31 cellular contexts compared by ENCODE assay signal in the genomic region with DNA sequence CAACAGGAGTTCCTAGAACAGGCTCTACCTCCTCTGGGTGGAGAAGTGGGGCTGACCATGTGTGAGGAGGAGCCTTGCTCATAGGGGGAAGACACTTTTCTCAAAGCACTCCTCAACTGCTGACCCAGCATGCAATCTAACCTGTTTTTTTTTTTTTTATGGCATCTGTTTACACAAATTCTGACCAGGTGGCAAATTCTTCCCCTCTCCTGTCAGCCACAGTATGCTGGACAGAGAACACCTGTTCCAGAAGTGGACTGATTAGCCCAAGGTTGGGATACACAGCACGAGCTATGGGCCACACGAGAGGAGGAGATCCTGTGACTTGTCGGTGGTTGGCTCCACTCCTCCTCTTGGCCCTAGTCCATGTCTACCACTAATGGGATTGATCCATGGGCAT. TPM values are rescaled to one million over a fixed set of nuclear protein-coding genes. Genes with fewer than 3 reads are reported as not detected.
DNase-seq lines count a peak whose midpoint lies in the region; ATAC-seq, FAIRE-seq and TF ChIP-seq lines count a peak whose summit lies in the region.
"Had no signal": no experiment of that assay in that cellular context is flagged by ENCODE, and none has a peak within 500 bp of the region (broad histone marks: within the 10 kb centered on the region; RNA-seq: fewer than 3 reads in every experiment).

No MANE protein-coding gene starts in this region.

- H3K27ac Mint-ChIP-seq in activated CD4-positive, alpha-beta T cell treated with anti-CD3 and anti-CD28 coated beads for 36 hours = no peak overlapping the region
- H3K27ac Mint-ChIP-seq in T-cell = no peak overlapping the region
- H3K27ac Mint-ChIP-seq: activated CD8-positive, alpha-beta T cell treated with anti-CD3 and anti-CD28 coated beads for 36 hours; activated T-helper 1 cell treated with anti-CD3 and anti-CD28 coated beads, Interleukin-12 subunit alpha, Interleukin-12 subunit beta, Interleukin-2, Interleukin-4 antibody, amounts not matched to agents 30 ng/mL and 10 ng/mL and 1 ng/mL, durations not matched to agents 14 hours and 24 hours and 36 hours; dendritic cell treated with granulocyte-macrophage colony-stimulating factor and Interleukin-4, amounts not matched to agents 40 ng/mL and 50 ng/mL, for 4 days; H9; neural progenitor cell; T-helper 17 cell had no signal

- DNase-seq in NCI-H1417 (lab: John Stamatoyannopoulos, UW) (peak in 2 of 3 experiments; percentile 35 to 71), NCI-H1417 treated with DMSO at 0.1 percent for 48 hours (lab: John Stamatoyannopoulos, UW) (no peak), NCI-H128 (lab: John Stamatoyannopoulos, UW; ENCODE audit: unreplicated experiment) (peak; percentile 37), NCI-H510A treated with DMSO at 0.1 percent for 48 hours (lab: John Stamatoyannopoulos, UW) (peak; percentile 87), pancreas (peak; percentile 42 to 77 (median 60)), T-cell (no peak)
- DNase-seq in activated CD4-positive, alpha-beta T cell treated with anti-CD3 and anti-CD28 coated beads for 36 hours = no peak
- DNase-seq: activated CD4-positive, alpha-beta T cell treated with anti-CD3 and anti-CD28 coated beads for 1 hour; activated CD8-positive, alpha-beta memory T cell treated with anti-CD3 and anti-CD28 coated beads, Interleukin-2, amount 50 U/mL, for 48 hours; activated CD8-positive, alpha-beta T cell treated with anti-CD3 and anti-CD28 coated beads for 36 hours; activated naive CD4-positive, alpha-beta T cell treated with Interleukin-2 at 50 U/mL for 16 hours; central memory CD4-positive, alpha-beta T cell; H9; heart left ventricle; KBM-7; NCI-H1436; posterior cingulate gyrus; SK-N-SH; stimulated activated naive CD4-positive, alpha-beta T cell; T-helper 17 cell had no signal

- H3K4me1 Mint-ChIP-seq in activated CD4-positive, alpha-beta T cell treated with anti-CD3 and anti-CD28 coated beads for 36 hours = peaks cover 22% of the 10 kb centered on the region
- peaks cover 14 to 34% (median 23%) of the 10 kb centered on the region in 3 donors for H3K4me1 Mint-ChIP-seq in T-cell

- ATAC-seq in pancreas (peak; percentile 89 to 94 (median 93)), T-cell (replicated peaks in 1 of 4) (no peak), HG02642 (IDR thresholded peaks at IDR 0.05; ENCODE audit: poor library complexity, unreplicated experiment) (no peak)
- ATAC-seq in activated CD4-positive, alpha-beta T cell treated with anti-CD3 and anti-CD28 coated beads for 36 hours = no peak
- ATAC-seq: activated CD8-positive, alpha-beta T cell treated with anti-CD3 and anti-CD28 coated beads for 36 hours; esophagus mucosa; heart left ventricle; T-helper 17 cell had no signal

- no peaks in the 10 kb centered on the region for H3K27me3 ChIP-seq in pancreas
- H3K27me3 ChIP-seq: neural progenitor cell, right atrium auricular region had no signal

- H3K4me3 Mint-ChIP-seq in activated CD4-positive, alpha-beta T cell treated with anti-CD3 and anti-CD28 coated beads for 36 hours = no peak overlapping the region
- no peak overlapping the region for H3K4me3 Mint-ChIP-seq in T-cell
- H3K4me3 Mint-ChIP-seq: activated CD8-positive, alpha-beta T cell treated with anti-CD3 and anti-CD28 coated beads for 36 hours; activated T-helper 1 cell treated with anti-CD3 and anti-CD28 coated beads, Interleukin-12 subunit alpha, Interleukin-12 subunit beta, Interleukin-2, Interleukin-4 antibody, amounts not matched to agents 30 ng/mL and 10 ng/mL and 1 ng/mL, durations not matched to agents 14 hours and 24 hours and 36 hours; dendritic cell treated with granulocyte-macrophage colony-stimulating factor and Interleukin-4, amounts not matched to agents 40 ng/mL and 50 ng/mL, for 4 days; H9; neural progenitor cell; T-helper 17 cell had no signal

- no peaks in the 10 kb centered on the region for H3K36me3 ChIP-seq in pancreas
- H3K36me3 ChIP-seq: heart left ventricle, neural progenitor cell, right atrium auricular region had no signal

- no peak overlapping the region for H3K27ac ChIP-seq in pancreas
- H3K27ac ChIP-seq: heart left ventricle, HL-60, neural progenitor cell, right atrium auricular region had no signal

- no peaks in the 10 kb centered on the region for H3K9me3 Mint-ChIP-seq in activated CD4-positive, alpha-beta T cell treated with anti-CD3 and anti-CD28 coated beads for 36 hours (ENCODE audit: low read depth)
- H3K9me3 Mint-ChIP-seq in T-cell = no peaks in the 10 kb centered on the region
- H3K9me3 Mint-ChIP-seq: activated T-helper 1 cell treated with anti-CD3 and anti-CD28 coated beads, Interleukin-12 subunit alpha, Interleukin-12 subunit beta, Interleukin-2, Interleukin-4 antibody, amounts not matched to agents 30 ng/mL and 10 ng/mL and 1 ng/mL, durations not matched to agents 14 hours and 24 hours and 36 hours; dendritic cell treated with granulocyte-macrophage colony-stimulating factor and Interleukin-4, amounts not matched to agents 40 ng/mL and 50 ng/mL, for 4 days; H9 had no signal

- WGBS in pancreas, 2 donors = 10 to 14% methylated on average over 3 of the region's 3 CpGs

- no peak for FAIRE-seq in pancreas (lab: Jason Lieb, UNC)
- FAIRE-seq: keratinocyte, urothelium cell line had no signal

- no peaks in the 10 kb centered on the region for H3K9me3 ChIP-seq in pancreas
- H3K9me3 ChIP-seq: heart left ventricle, right atrium auricular region, SK-N-SH had no signal

- no peak overlapping the region for H3K4me3 ChIP-seq in pancreas
- H3K4me3 ChIP-seq: heart left ventricle, neural progenitor cell, right atrium auricular region, smooth muscle cell had no signal

- CTCF ChIA-PET in activated CD4-positive, alpha-beta T cell treated with anti-CD3 and anti-CD28 coated beads for 36 hours (lab: Charles Lee) = interaction anchor here (0.6 to 9.0 kb wide), 8 partner anchors 15 to 438 kb away, joined by 3 to 56 read pairs (median 3); no protein-coding TSS in a partner anchor
- CTCF ChIA-PET in T-cell (lab: Charles Lee) = interaction anchor here (0.7 to 1.9 kb wide), 9 partner anchors 11 to 1397 kb away, joined by 3 to 12 read pairs (median 4); no protein-coding TSS in a partner anchor

- peaks cover 0 to 4% (median 0%) of the 10 kb centered on the region in 3 donors for H3K4me1 ChIP-seq in pancreas
- H3K4me1 ChIP-seq: heart left ventricle, neural progenitor cell had no signal

- intact Hi-C loops in pancreas (cut with DNase I) = no loop called here
- intact Hi-C loops in activated CD4-positive, alpha-beta T cell treated with anti-CD3 and anti-CD28 coated beads for 36 hours (cut with DNase I, micrococcal nuclease) = no loop called here

- H3K36me3 Mint-ChIP-seq in activated CD4-positive, alpha-beta T cell treated with anti-CD3 and anti-CD28 coated beads for 36 hours (ENCODE audit: low read depth) = no peaks in the 10 kb centered on the region
- no peaks in the 10 kb centered on the region for H3K36me3 Mint-ChIP-seq in T-cell
- H3K36me3 Mint-ChIP-seq: neural progenitor cell had no signal

- TF ChIP-seq CTCF in pancreas (IDR thresholded peaks at IDR 0.05) = no peak

- peaks cover 6% of the 10 kb centered on the region for H3K27me3 Mint-ChIP-seq in activated CD4-positive, alpha-beta T cell treated with anti-CD3 and anti-CD28 coated beads for 36 hours
- peaks cover 7 to 11% of the 10 kb centered on the region in 2 donors for H3K27me3 Mint-ChIP-seq in T-cell
- H3K27me3 Mint-ChIP-seq: activated CD8-positive, alpha-beta T cell treated with anti-CD3 and anti-CD28 coated beads for 36 hours had no signal

- POLR2A ChIA-PET in activated CD4-positive, alpha-beta T cell treated with anti-CD3 and anti-CD28 coated beads for 36 hours (lab: Charles Lee) = no interaction called here
- POLR2A ChIA-PET in T-cell (lab: Charles Lee) = interaction anchor here in 1 of 2 donors (0.5 kb wide), 1 partner anchor 505 kb away, joined by 6 read pairs; no protein-coding TSS in a partner anchor

RNA-seq across cellular contexts. Expression of a gene that starts 16.3 kb away (rescaled TPM):
- total RNA-seq in pancreas = 1 to 10 TPM; 4.3 to 6.8 (median 5.2) TPM
- polyA plus RNA-seq in pancreas = under 1 TPM; 0.89 to 0.95 TPM
- 1 to 10 TPM in 1 of 2 experiments, under 1 TPM in 1; 0.53 to 2.4 TPM for total RNA-seq in activated CD4-positive, alpha-beta T cell treated with anti-CD3 and anti-CD28 coated beads for 36 hours
- total RNA-seq in T-cell = 1 to 10 TPM; 3.0 to 7.3 (median 3.6) TPM
- total RNA-seq: A172; activated T-helper 1 cell treated with anti-CD3 and anti-CD28 coated beads, Interleukin-12 subunit alpha, Interleukin-12 subunit beta, Interleukin-2, Interleukin-4 antibody, amounts not matched to agents 30 ng/mL and 10 ng/mL and 1 ng/mL, durations not matched to agents 14 hours and 24 hours and 36 hours had no signal

Comparison
In these comparisons a context has a peak if more than half of its experiments do, and no peak if none do; other contexts are left out.
1. DNase-seq: peak in NCI-H1417 (2 of 3), NCI-H128 (single experiment), NCI-H510A treated with DMSO at 0.1 percent for 48 hours (single experiment) and pancreas (6 of 6); none in NCI-H1417 treated with DMSO at 0.1 percent for 48 hours (single experiment), activated CD4-positive, alpha-beta T cell treated with anti-CD3 and anti-CD28 coated beads for 36 hours (single experiment) and T-cell (0 of 34).
2. ATAC-seq: peak in pancreas (4 of 4); none in activated CD4-positive, alpha-beta T cell treated with anti-CD3 and anti-CD28 coated beads for 36 hours (single experiment), T-cell (0 of 4) and HG02642 (single experiment).